In the genomic region with DNA sequence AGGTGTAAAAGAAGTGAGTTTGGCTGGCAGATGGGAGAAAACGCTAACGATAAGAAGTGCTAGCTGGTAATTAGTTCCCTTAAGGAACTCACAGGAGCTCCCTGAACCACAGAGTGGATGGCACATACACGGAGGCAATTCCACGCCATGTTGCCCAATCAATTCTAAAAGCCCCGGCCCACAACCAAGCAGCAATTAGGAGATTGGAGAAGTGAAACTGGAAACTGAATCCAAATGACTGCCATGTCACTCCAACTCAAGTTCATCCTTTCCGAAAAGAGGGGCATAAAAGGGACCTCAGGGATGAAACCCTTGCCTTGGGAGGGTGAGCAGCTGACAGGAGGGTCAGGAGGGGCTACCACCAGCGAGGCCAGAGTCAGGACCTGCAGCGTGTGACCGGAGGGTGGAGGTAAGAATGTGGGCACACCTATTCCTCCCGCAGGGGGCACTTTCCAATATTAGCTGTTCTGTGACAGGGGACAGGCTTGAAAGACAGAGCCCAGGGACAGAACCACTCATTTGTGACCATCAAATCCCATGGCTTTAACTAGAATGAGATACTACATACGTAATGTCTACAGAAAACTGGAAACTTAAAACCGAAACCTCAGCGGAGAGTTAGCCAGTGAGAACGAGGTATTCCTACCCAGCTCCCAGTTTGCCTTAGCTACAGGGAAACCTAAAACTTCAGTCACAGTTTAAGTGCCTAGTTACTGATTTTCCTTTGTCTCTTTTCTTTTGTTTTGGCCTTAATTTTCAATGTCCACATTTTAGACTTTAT, we compare ENCODE assay signal across 17 cellular contexts.
DNase-seq lines count a peak whose midpoint lies in the region; TF ChIP-seq lines count a peak whose summit lies in the region.
"Had no signal": no experiment of that assay in that cellular context is flagged by ENCODE, and none has a peak within 500 bp of the region (broad histone marks: within the 10 kb centered on the region; RNA-seq: fewer than 3 reads in every experiment).

No MANE protein-coding gene starts in this region.

- DNase-seq in NOMO-1 (lab: John Stamatoyannopoulos, UW; ENCODE audit: unreplicated experiment in 2 of 2) (peak; percentile 79 to 82), fibroblast of peridontal ligament (ENCODE audit: extremely low read depth) (peak; percentile 50), neural crest cell (ENCODE audit: low read depth, low spot score) (no peak), thyroid gland (no peak), T-helper 1 cell (no peak), NCI-H2107 (lab: John Stamatoyannopoulos, UW) (no peak), type B pancreatic cell (ENCODE audit: extremely low spot score, unreplicated experiment) (no peak)
- DNase-seq: activated CD4-positive, alpha-beta T cell treated with anti-CD3 and anti-CD28 coated beads for 1 hour; CD8-positive, alpha-beta memory T cell; H9; KG1; NCI-H1105; NCI-H524 treated with DMSO at 0.1 percent for 48 hours had no signal

- H3K27me3 Mint-ChIP-seq in neural crest cell (ENCODE audit: low read depth) (no peaks in the 10 kb centered on the region), type B pancreatic cell (no peaks in the 10 kb centered on the region)
- H3K27me3 Mint-ChIP-seq: CD8-positive, alpha-beta memory T cell had no signal

- H3K4me3 ChIP-seq in BLaER1 treated with 17β-estradiol and CSF1 and Interleukin-3, amounts not matched to agents 10 nM and 100 nM, result peak overlapping the region in 6 of 10 experiments; percentile 22 to 50 (median 42); a peak in 10 of 20 replicates
- H3K4me3 ChIP-seq in thyroid gland (replicated peaks in 1 of 3), result no peak overlapping the region
- H3K4me3 ChIP-seq: SK-N-MC, tibial nerve had no signal

- no peaks in the 10 kb centered on the region for H3K27me3 ChIP-seq in BLaER1 treated with 17β-estradiol and CSF1 and Interleukin-3, amounts not matched to agents 10 nM and 100 nM
- H3K27me3 ChIP-seq in thyroid gland, result no peaks in the 10 kb centered on the region
- H3K27me3 ChIP-seq: breast epithelium, tibial nerve had no signal

- peak overlapping the region in 9 of 11 experiments; percentile 39 to 71 (median 61); a peak in 14 of 22 replicates for H3K9ac ChIP-seq in BLaER1 treated with 17β-estradiol and CSF1 and Interleukin-3, amounts not matched to agents 10 nM and 100 nM

- peak overlapping the region; percentile 19 to 85 (median 73); a peak in 18 of 22 replicates for H3K27ac ChIP-seq in BLaER1 treated with 17β-estradiol and CSF1 and Interleukin-3, amounts not matched to agents 10 nM and 100 nM
- H3K27ac ChIP-seq in thyroid gland, result no peak overlapping the region
- H3K27ac ChIP-seq: breast epithelium, SK-N-MC, tibial nerve had no signal

- H4K20me1 ChIP-seq in BLaER1 treated with 17β-estradiol and CSF1 and Interleukin-3, amounts not matched to agents 10 nM and 100 nM, result no peaks in the 10 kb centered on the region

- peak overlapping the region; percentile 46 to 85 (median 77) for H3K4me2 ChIP-seq in BLaER1 treated with 17β-estradiol and CSF1 and Interleukin-3, amounts not matched to agents 10 nM and 100 nM

- intact Hi-C loops in thyroid gland (cut with DNase I), result no loop called here

- H3K9me3 ChIP-seq in BLaER1 treated with 17β-estradiol and CSF1 and Interleukin-3, amounts not matched to agents 10 nM and 100 nM (replicated peaks in 1 of 11), result peaks cover 0 to 8% (median 0%) of the 10 kb centered on the region in 11 experiments; a peak in 4 of 22 replicates
- H3K9me3 ChIP-seq in thyroid gland, result no peaks in the 10 kb centered on the region
- H3K9me3 ChIP-seq: breast epithelium had no signal

- peaks cover 4% of the 10 kb centered on the region for H3K9me3 Mint-ChIP-seq in neural crest cell
- peaks cover under 1% of the 10 kb centered on the region for H3K9me3 Mint-ChIP-seq in type B pancreatic cell
- H3K9me3 Mint-ChIP-seq: CD8-positive, alpha-beta memory T cell; H9 had no signal

- H3K36me3 Mint-ChIP-seq in neural crest cell (ENCODE audit: low read depth), result peaks cover 8% of the 10 kb centered on the region
- H3K36me3 Mint-ChIP-seq in type B pancreatic cell, result no peaks in the 10 kb centered on the region

- H3K4me3 Mint-ChIP-seq in neural crest cell (no peak overlapping the region), type B pancreatic cell (no peak overlapping the region)
- H3K4me3 Mint-ChIP-seq: CD8-positive, alpha-beta memory T cell; H9 had no signal

- H3K4me1 Mint-ChIP-seq in neural crest cell (peaks cover 10% of the 10 kb centered on the region), type B pancreatic cell (ENCODE audit: unreplicated experiment) (no peaks in the 10 kb centered on the region)
- H3K4me1 Mint-ChIP-seq: CD8-positive, alpha-beta memory T cell had no signal

- TF ChIP-seq CTCF in neural crest cell (conservative IDR thresholded peaks at IDR 0.05) (no peak), thyroid gland (IDR thresholded peaks at IDR 0.05) (no peak), type B pancreatic cell (conservative IDR thresholded peaks at IDR 0.05) (no peak)

- H3K36me3 ChIP-seq in BLaER1 treated with 17β-estradiol and CSF1 and Interleukin-3, amounts not matched to agents 10 nM and 100 nM, result peaks cover 0 to 17% (median 0%) of the 10 kb centered on the region in 11 experiments; a peak in 5 of 22 replicates
- no peaks in the 10 kb centered on the region for H3K36me3 ChIP-seq in thyroid gland
- H3K36me3 ChIP-seq: breast epithelium, tibial nerve had no signal

- WGBS in thyroid gland, 2 donors, result 85 to 87% methylated on average over 14 of the region's 14 CpGs

- TF ChIP-seq POLR2A in thyroid gland (IDR thresholded peaks at IDR 0.05), result no peak

- peak overlapping the region; percentile 60 for H3K27ac Mint-ChIP-seq in neural crest cell (ENCODE audit: unreplicated experiment)
- no peak overlapping the region for H3K27ac Mint-ChIP-seq in type B pancreatic cell
- H3K27ac Mint-ChIP-seq: H9 had no signal

- peaks cover 27 to 48% (median 33%) of the 10 kb centered on the region in 10 experiments for H3K4me1 ChIP-seq in BLaER1 treated with 17β-estradiol and CSF1 and Interleukin-3, amounts not matched to agents 10 nM and 100 nM
- no peaks in the 10 kb centered on the region for H3K4me1 ChIP-seq in thyroid gland
- H3K4me1 ChIP-seq: breast epithelium, tibial nerve had no signal

Comparison
In these comparisons a context has a peak if more than half of its experiments do, and no peak if none do; other contexts are left out.
1. H3K27ac ChIP-seq: peak in BLaER1 treated with 17β-estradiol and CSF1 and Interleukin-3, amounts not matched to agents 10 nM and 100 nM (11 of 11); none in thyroid gland (0 of 3).
2. H3K4me3 ChIP-seq: peak in BLaER1 treated with 17β-estradiol and CSF1 and Interleukin-3, amounts not matched to agents 10 nM and 100 nM (6 of 10); none in thyroid gland (0 of 3).
3. DNase-seq: peak in NOMO-1 (2 of 2) and fibroblast of peridontal ligament (single experiment); none in neural crest cell (single experiment), thyroid gland (0 of 2), T-helper 1 cell (0 of 5), NCI-H2107 (single experiment) and type B pancreatic cell (single experiment).